In genomic region chr3:158791259-158791920, GRCh38 we compare ENCODE assay signal across 8 cellular contexts. TPM values are rescaled to one million over a fixed set of nuclear protein-coding genes. Genes with fewer than 3 reads are reported as not detected.
DNase-seq lines count a peak whose midpoint lies in the region; ATAC-seq and TF ChIP-seq lines count a peak whose summit lies in the region.

No MANE protein-coding gene starts in this region.

- ATAC-seq in GM19463 (IDR thresholded peaks at IDR 0.05; ENCODE audit: unreplicated experiment), result peak; percentile 64
- peak; percentile 67 for ATAC-seq in HG03469 (IDR thresholded peaks at IDR 0.05; ENCODE audit: unreplicated experiment)

- H3K27me3 ChIP-seq in neutrophil, result no peaks in the 10 kb centered on the region

- no peak overlapping the region for H3K27ac ChIP-seq in neutrophil

- 1 to 2% methylated on average over 8 of the region's 8 CpGs for WGBS in lower leg skin, 2 donors

- intact Hi-C loops in lower leg skin (cut with DNase I; ENCODE audit: low total_unique reads), result loop anchor here (5.0 kb wide), 1 partner anchor 64 kb away; no protein-coding TSS in a partner anchor

- H3K4me3 ChIP-seq in fibroblast of pulmonary artery (replicated peaks; ENCODE audit: low read depth, low read length) (no peak overlapping the region), neutrophil (ENCODE audit: low read depth in 1 of 2, low read length in 1 of 2) (no peak overlapping the region), lower leg skin (ENCODE audit: low read depth, poor library complexity, severe bottlenecking) (no peak overlapping the region)

- DNase-seq in DMS53 treated with DMSO at 0.1 percent for 48 hours (lab: John Stamatoyannopoulos, UW; ENCODE audit: unreplicated experiment), result peak; percentile 42
- DNase-seq in NCI-H524 treated with DMSO at 0.1 percent for 48 hours (lab: John Stamatoyannopoulos, UW), result peak; percentile 39
- peak; percentile 6 to 20 for DNase-seq in activated CD4-positive, alpha-beta T cell treated with anti-CD3 and anti-CD28 coated beads, Interleukin-2, amount 50 U/mL, for 48 hours
- DNase-seq in fibroblast of pulmonary artery (ENCODE audit: low read depth), result peak; percentile 87
- no peak for DNase-seq in lower leg skin (ENCODE audit: low spot score in 2 of 2)

- no peaks in the 10 kb centered on the region for H3K9me3 ChIP-seq in neutrophil

- no peaks in the 10 kb centered on the region for H3K36me3 ChIP-seq in neutrophil

- TF ChIP-seq CTCF in fibroblast of pulmonary artery (IDR thresholded peaks at IDR 0.05; ENCODE audit: low read length, missing control alignments) (peak; percentile 82), neutrophil (IDR thresholded peaks at IDR 0.05) (peak; percentile 76), lower leg skin (IDR thresholded peaks at IDR 0.05) (peak in 1 of 3 donors; percentile 43)

- H3K4me1 ChIP-seq in neutrophil (ENCODE audit: control insufficient read depth in 1 of 2, insufficient read depth in 1 of 2, low read depth in 1 of 2, low read length in 1 of 2), result peaks cover 3 to 4% of the 10 kb centered on the region in 2 experiments

- no peak for TF ChIP-seq POLR2A in lower leg skin (IDR thresholded peaks at IDR 0.05)

RNA-seq across cellular contexts. Expression of gene MFSD1, which starts 10.5 kb away (rescaled TPM):
- 10 to 100 TPM; 48.9 to 99.2 (median 62.0) TPM for total RNA-seq in lower leg skin

RNA-seq across cellular contexts. Expression of gene RARRES1, which starts 59.1 kb away (rescaled TPM):
- 10 to 100 TPM in 2 of 4 donors, 1 to 10 TPM in 2; 5.9 to 89.7 (median 9.2) TPM for total RNA-seq in lower leg skin

Comparison
In these comparisons a context has a peak if more than half of its experiments do, and no peak if none do; other contexts are left out.
1. DNase-seq: peak in DMS53 treated with DMSO at 0.1 percent for 48 hours (single experiment), NCI-H524 treated with DMSO at 0.1 percent for 48 hours (single experiment), activated CD4-positive, alpha-beta T cell treated with anti-CD3 and anti-CD28 coated beads, Interleukin-2, amount 50 U/mL, for 48 hours (2 of 2) and fibroblast of pulmonary artery (single experiment); none in lower leg skin (0 of 2).